Comparison of ENCODE assay signal across 1 cellular context in the genomic region with DNA sequence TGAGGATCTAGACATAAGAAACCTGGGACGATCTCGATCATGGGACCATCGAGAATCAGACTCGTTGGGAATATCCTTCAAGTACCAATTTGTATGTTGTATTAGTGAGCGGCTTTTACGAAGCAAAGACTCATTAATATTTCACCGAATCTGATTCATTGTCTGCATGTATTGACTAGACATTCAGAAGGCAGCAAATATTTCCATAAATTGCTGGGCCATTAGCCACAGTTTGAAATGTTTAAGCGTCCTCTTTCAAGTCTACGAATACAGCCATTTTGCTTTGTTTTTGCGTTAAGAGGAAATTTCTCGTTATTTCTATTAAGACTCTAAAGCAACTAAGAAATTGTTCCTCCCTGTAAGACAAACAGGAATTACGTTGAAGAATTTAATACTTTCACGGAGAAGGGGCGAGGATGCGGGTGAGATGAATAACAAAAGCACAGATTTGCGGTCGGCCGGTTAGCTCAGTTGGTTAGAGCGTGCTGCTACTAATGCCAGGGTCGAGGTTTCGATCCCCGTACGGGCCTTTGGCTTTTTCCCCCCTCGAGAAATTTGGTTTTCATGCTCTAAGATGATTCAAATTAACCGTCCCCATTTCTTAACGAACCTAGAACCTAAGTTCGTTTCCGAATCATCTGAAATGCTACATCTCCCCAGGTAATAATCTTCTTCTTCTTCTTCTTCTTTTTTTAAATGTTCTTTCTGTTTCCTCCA.
TF ChIP-seq lines count a peak whose summit lies in the region.

No MANE protein-coding gene starts in this region.

TF ChIP-seq in HEK293, 187 proteins besides CTCF, POLR2A, EP300 and RAD21 (continued from another document and continues in another):
- TF ChIP-seq, protein P1, sequence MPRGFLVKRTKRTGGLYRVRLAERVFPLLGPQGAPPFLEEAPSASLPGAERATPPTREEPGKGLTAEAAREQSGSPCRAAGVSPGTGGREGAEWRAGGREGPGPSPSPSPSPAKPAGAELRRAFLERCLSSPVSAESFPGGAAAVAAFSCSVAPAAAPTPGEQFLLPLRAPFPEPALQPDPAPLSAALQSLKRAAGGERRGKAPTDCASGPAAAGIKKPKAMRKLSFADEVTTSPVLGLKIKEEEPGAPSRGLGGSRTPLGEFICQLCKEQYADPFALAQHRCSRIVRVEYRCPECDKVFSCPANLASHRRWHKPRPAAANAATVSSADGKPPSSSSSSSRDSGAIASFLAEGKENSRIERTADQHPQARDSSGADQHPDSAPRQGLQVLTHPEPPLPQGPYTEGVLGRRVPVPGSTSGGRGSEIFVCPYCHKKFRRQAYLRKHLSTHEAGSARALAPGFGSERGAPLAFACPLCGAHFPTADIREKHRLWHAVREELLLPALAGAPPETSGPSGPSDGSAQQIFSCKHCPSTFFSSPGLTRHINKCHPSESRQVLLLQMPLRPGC (tag by site-specific recombination; IDR thresholded peaks at IDR 0.05) = peak; percentile 63
- 0 out of 2 replicates have a peak, but pooled peaks have one; percentile 44 for TF ChIP-seq ZEB2 (tag by site-specific recombination; IDR thresholded peaks at IDR 0.05)
- no peak for TF ChIP-seq SALL2 (tag by site-specific recombination; IDR thresholded peaks at IDR 0.05; ENCODE audit: borderline replicate concordance)
- TF ChIP-seq, protein P2, sequence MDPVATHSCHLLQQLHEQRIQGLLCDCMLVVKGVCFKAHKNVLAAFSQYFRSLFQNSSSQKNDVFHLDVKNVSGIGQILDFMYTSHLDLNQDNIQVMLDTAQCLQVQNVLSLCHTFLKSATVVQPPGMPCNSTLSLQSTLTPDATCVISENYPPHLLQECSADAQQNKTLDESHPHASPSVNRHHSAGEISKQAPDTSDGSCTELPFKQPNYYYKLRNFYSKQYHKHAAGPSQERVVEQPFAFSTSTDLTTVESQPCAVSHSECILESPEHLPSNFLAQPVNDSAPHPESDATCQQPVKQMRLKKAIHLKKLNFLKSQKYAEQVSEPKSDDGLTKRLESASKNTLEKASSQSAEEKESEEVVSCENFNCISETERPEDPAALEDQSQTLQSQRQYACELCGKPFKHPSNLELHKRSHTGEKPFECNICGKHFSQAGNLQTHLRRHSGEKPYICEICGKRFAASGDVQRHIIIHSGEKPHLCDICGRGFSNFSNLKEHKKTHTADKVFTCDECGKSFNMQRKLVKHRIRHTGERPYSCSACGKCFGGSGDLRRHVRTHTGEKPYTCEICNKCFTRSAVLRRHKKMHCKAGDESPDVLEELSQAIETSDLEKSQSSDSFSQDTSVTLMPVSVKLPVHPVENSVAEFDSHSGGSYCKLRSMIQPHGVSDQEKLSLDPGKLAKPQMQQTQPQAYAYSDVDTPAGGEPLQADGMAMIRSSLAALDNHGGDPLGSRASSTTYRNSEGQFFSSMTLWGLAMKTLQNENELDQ (tag by site-specific recombination; IDR thresholded peaks at IDR 0.05; ENCODE audit: low read depth) = no peak
- no peak for TF ChIP-seq ZNF248 (tag by site-specific recombination; IDR thresholded peaks at IDR 0.05)
- no peak for TF ChIP-seq ZFP37 (tag by site-specific recombination; IDR thresholded peaks at IDR 0.05)
- no peak for TF ChIP-seq WT1 (tag by site-specific recombination; IDR thresholded peaks at IDR 0.05)
- TF ChIP-seq ZNF660 (tag by site-specific recombination; IDR thresholded peaks at IDR 0.05) = peak; percentile 88; the same call in 1 of the 2 replicates
- TF ChIP-seq ZNF2 (tag by site-specific recombination; IDR thresholded peaks at IDR 0.05) = peak; percentile 34; the same call in 1 of the 2 replicates
- TF ChIP-seq IKZF3 (tag by site-specific recombination; IDR thresholded peaks at IDR 0.05) = 0 out of 2 replicates have a peak, but pooled peaks have one; percentile 19
- peak; percentile 55; the same call in 1 of the 2 replicates for TF ChIP-seq ZNF391 (tag by site-specific recombination; IDR thresholded peaks at IDR 0.05; ENCODE audit: borderline replicate concordance, low read depth)
- peak; percentile 52 for TF ChIP-seq ZXDB (tag by site-specific recombination; IDR thresholded peaks at IDR 0.05)
- TF ChIP-seq PRDM1 (tag by site-specific recombination; IDR thresholded peaks at IDR 0.05) = no peak
- no peak for TF ChIP-seq ZNF19 (tag by site-specific recombination; IDR thresholded peaks at IDR 0.05; ENCODE audit: low read depth)
- TF ChIP-seq, protein P3, sequence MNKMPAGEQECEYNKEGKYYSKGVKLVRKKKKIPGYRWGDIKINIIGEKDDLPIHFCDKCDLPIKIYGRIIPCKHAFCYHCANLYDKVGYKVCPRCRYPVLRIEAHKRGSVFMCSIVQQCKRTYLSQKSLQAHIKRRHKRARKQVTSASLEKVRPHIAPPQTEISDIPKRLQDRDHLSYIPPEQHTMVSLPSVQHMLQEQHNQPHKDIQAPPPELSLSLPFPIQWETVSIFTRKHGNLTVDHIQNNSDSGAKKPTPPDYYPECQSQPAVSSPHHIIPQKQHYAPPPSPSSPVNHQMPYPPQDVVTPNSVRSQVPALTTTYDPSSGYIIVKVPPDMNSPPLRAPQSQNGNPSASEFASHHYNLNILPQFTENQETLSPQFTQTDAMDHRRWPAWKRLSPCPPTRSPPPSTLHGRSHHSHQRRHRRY (tag by site-specific recombination; IDR thresholded peaks at IDR 0.05) = no peak
- no peak for TF ChIP-seq ZFP3 (tag by site-specific recombination; IDR thresholded peaks at IDR 0.05; ENCODE audit: low read depth)
- TF ChIP-seq ZBTB48 (tag by site-specific recombination; IDR thresholded peaks at IDR 0.05) = no peak
- no peak for TF ChIP-seq ZNF785 (tag by site-specific recombination; IDR thresholded peaks at IDR 0.05)
- TF ChIP-seq GFI1B (tag by site-specific recombination; IDR thresholded peaks at IDR 0.05) = peak; percentile 88
- TF ChIP-seq ZNF596 (tag by site-specific recombination; IDR thresholded peaks at IDR 0.05) = no peak
- TF ChIP-seq, protein P4, sequence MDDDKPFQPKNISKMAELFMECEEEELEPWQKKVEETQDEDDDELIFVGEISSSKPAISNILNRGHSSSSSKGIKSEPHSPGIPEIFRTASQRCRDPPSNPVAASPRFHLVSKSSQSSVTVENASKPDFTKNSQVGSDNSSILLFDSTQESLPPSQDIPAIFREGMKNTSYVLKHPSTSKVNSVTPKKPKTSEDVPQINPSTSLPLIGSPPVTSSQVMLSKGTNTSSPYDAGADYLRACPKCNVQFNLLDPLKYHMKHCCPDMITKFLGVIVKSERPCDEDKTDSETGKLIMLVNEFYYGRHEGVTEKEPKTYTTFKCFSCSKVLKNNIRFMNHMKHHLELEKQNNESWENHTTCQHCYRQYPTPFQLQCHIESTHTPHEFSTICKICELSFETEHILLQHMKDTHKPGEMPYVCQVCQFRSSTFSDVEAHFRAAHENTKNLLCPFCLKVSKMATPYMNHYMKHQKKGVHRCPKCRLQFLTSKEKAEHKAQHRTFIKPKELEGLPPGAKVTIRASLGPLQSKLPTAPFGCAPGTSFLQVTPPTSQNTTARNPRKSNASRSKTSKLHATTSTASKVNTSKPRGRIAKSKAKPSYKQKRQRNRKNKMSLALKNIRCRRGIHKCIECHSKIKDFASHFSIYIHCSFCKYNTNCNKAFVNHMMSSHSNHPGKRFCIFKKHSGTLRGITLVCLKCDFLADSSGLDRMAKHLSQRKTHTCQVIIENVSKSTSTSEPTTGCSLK (tag by site-specific recombination; IDR thresholded peaks at IDR 0.05) = no peak
- TF ChIP-seq, protein P5, sequence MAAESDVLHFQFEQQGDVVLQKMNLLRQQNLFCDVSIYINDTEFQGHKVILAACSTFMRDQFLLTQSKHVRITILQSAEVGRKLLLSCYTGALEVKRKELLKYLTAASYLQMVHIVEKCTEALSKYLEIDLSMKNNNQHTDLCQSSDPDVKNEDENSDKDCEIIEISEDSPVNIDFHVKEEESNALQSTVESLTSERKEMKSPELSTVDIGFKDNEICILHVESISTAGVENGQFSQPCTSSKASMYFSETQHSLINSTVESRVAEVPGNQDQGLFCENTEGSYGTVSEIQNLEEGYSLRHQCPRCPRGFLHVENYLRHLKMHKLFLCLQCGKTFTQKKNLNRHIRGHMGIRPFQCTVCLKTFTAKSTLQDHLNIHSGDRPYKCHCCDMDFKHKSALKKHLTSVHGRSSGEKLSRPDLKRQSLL (tag by site-specific recombination; IDR thresholded peaks at IDR 0.05) = 0 out of 2 replicates have a peak, but pooled peaks have one; percentile 15
- TF ChIP-seq ZNF571 (tag by site-specific recombination; IDR thresholded peaks at IDR 0.05) = no peak
- TF ChIP-seq ZNF175 (tag by site-specific recombination; IDR thresholded peaks at IDR 0.05) = no peak
- no peak for TF ChIP-seq ZNF521 (tag by site-specific recombination; IDR thresholded peaks at IDR 0.05)
- no peak for TF ChIP-seq ZNF701 (tag by site-specific recombination; IDR thresholded peaks at IDR 0.05)
- peak; percentile 51; the same call in 1 of the 2 replicates for TF ChIP-seq ZNF501 (tag by site-specific recombination; IDR thresholded peaks at IDR 0.05)
- TF ChIP-seq ZNF114 (tag by site-specific recombination; IDR thresholded peaks at IDR 0.05) = no peak
- 0 out of 2 replicates have a peak, but pooled peaks have one; percentile 25 for TF ChIP-seq ZNF37A (tag by site-specific recombination; IDR thresholded peaks at IDR 0.05)
- TF ChIP-seq, protein P6, sequence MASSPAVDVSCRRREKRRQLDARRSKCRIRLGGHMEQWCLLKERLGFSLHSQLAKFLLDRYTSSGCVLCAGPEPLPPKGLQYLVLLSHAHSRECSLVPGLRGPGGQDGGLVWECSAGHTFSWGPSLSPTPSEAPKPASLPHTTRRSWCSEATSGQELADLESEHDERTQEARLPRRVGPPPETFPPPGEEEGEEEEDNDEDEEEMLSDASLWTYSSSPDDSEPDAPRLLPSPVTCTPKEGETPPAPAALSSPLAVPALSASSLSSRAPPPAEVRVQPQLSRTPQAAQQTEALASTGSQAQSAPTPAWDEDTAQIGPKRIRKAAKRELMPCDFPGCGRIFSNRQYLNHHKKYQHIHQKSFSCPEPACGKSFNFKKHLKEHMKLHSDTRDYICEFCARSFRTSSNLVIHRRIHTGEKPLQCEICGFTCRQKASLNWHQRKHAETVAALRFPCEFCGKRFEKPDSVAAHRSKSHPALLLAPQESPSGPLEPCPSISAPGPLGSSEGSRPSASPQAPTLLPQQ (tag by site-specific recombination; IDR thresholded peaks at IDR 0.05) = peak; percentile 17; the same call in 1 of the 2 replicates
- TF ChIP-seq KLF16 (tag by site-specific recombination; IDR thresholded peaks at IDR 0.05) = no peak
- TF ChIP-seq, protein P7, sequence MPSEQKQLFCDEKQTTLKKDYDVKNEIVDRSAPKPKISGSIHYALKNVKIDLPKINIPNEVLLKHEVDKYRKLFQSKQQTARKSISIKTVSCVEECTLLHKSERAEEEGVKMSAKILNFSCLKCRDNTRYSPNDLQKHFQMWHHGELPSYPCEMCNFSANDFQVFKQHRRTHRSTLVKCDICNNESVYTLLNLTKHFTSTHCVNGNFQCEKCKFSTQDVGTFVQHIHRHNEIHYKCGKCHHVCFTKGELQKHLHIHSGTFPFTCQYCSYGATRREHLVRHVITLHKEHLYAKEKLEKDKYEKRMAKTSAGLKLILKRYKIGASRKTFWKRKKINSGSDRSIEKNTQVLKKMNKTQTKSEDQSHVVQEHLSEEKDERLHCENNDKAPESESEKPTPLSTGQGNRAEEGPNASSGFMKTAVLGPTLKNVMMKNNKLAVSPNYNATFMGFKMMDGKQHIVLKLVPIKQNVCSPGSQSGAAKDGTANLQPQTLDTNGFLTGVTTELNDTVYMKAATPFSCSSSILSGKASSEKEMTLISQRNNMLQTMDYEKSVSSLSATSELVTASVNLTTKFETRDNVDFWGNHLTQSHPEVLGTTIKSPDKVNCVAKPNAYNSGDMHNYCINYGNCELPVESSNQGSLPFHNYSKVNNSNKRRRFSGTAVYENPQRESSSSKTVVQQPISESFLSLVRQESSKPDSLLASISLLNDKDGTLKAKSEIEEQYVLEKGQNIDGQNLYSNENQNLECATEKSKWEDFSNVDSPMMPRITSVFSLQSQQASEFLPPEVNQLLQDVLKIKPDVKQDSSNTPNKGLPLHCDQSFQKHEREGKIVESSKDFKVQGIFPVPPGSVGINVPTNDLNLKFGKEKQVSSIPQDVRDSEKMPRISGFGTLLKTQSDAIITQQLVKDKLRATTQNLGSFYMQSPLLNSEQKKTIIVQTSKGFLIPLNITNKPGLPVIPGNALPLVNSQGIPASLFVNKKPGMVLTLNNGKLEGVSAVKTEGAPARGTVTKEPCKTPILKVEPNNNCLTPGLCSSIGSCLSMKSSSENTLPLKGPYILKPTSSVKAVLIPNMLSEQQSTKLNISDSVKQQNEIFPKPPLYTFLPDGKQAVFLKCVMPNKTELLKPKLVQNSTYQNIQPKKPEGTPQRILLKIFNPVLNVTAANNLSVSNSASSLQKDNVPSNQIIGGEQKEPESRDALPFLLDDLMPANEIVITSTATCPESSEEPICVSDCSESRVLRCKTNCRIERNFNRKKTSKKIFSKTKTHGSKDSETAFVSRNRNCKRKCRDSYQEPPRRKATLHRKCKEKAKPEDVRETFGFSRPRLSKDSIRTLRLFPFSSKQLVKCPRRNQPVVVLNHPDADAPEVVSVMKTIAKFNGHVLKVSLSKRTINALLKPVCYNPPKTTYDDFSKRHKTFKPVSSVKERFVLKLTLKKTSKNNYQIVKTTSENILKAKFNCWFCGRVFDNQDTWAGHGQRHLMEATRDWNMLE (tag by site-specific recombination; conservative IDR thresholded peaks at IDR 0.05; ENCODE audit: low read depth) = peak; percentile 22; the same call in 1 of the 2 replicates
- peak; percentile 57; the same call in 1 of the 2 replicates for TF ChIP-seq SP7 (tag by site-specific recombination; IDR thresholded peaks at IDR 0.05)
- TF ChIP-seq ZNF624 (tag by site-specific recombination; IDR thresholded peaks at IDR 0.05) = no peak
- peak; percentile 62; the same call in 1 of the 2 replicates for TF ChIP-seq ZNF24 (tag by site-specific recombination; IDR thresholded peaks at IDR 0.05)
- no peak for TF ChIP-seq ZNF677 (tag by site-specific recombination; IDR thresholded peaks at IDR 0.05)
- no peak for TF ChIP-seq ZNF169 (tag by site-specific recombination; IDR thresholded peaks at IDR 0.05)
- TF ChIP-seq EGR2 (tag by site-specific recombination; IDR thresholded peaks at IDR 0.05; ENCODE audit: low read depth) = no peak
- TF ChIP-seq, protein P8, sequence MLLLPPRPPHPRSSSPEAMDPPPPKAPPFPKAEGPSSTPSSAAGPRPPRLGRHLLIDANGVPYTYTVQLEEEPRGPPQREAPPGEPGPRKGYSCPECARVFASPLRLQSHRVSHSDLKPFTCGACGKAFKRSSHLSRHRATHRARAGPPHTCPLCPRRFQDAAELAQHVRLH (tag by site-specific recombination; IDR thresholded peaks at IDR 0.05) = no peak
- TF ChIP-seq, protein P9, sequence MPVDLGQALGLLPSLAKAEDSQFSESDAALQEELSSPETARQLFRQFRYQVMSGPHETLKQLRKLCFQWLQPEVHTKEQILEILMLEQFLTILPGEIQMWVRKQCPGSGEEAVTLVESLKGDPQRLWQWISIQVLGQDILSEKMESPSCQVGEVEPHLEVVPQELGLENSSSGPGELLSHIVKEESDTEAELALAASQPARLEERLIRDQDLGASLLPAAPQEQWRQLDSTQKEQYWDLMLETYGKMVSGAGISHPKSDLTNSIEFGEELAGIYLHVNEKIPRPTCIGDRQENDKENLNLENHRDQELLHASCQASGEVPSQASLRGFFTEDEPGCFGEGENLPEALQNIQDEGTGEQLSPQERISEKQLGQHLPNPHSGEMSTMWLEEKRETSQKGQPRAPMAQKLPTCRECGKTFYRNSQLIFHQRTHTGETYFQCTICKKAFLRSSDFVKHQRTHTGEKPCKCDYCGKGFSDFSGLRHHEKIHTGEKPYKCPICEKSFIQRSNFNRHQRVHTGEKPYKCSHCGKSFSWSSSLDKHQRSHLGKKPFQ (tag by site-specific recombination; IDR thresholded peaks at IDR 0.05) = no peak
- TF ChIP-seq ZNF777 (tag by site-specific recombination; IDR thresholded peaks at IDR 0.05; ENCODE audit: borderline replicate concordance) = no peak
- no peak for TF ChIP-seq BCL11B (tag by site-specific recombination; IDR thresholded peaks at IDR 0.05; ENCODE audit: low read depth)
- TF ChIP-seq ZNF664 (tag by site-specific recombination; IDR thresholded peaks at IDR 0.05) = no peak
- TF ChIP-seq YY1 (tag by site-specific recombination; IDR thresholded peaks at IDR 0.05) = peak; percentile 51; the same call in 1 of the 2 replicates
- TF ChIP-seq ZNF324 (tag by site-specific recombination; IDR thresholded peaks at IDR 0.05) = no peak
